ENCODE assay signal across 8 cellular contexts in genomic region chr21:37006521-37007291, GRCh38. TPM values are rescaled to one million over a fixed set of nuclear protein-coding genes. Genes with fewer than 3 reads are reported as not detected.
A peak's percentile ranks its signal among the peaks of the same experiment; 100 is the strongest.
DNase-seq lines count a peak whose midpoint lies in the region; ATAC-seq and TF ChIP-seq lines count a peak whose summit lies in the region.

TSS of gene RIPPLY3 (plus strand) at chr21:37006702. CDS start at chr21:37006773, 71 bp downstream.

- 1 to 6% (median 3%) methylated on average over 38 to 85 of the region's 85 CpGs for WGBS in ovary, 3 donors

- H3K36me3 ChIP-seq in A673 (ENCODE audit: insufficient read depth, low read length, poor library complexity, severe bottlenecking) (no peaks in the 10 kb centered on the region), ovary (no peaks in the 10 kb centered on the region)

- H3K27me3 ChIP-seq in A673 (replicated peaks; ENCODE audit: insufficient read depth, low read depth, low read length, poor library complexity), result no peaks in the 10 kb centered on the region
- no peaks in the 10 kb centered on the region for H3K27me3 ChIP-seq in ovary

- H3K4me3 ChIP-seq in A673 (ENCODE audit: low read depth, low read length, poor library complexity, severe bottlenecking) (peak within 1 kb of the TSS; percentile 66), ovary (peak within 1 kb of the TSS; percentile 35)

- no TSS peak for BruUV-seq in A673 (replicated peaks; lab: Mats Ljungman, UMichigan)

- DNase-seq in A673 (ENCODE audit: low spot score) (peak; percentile 65), GM13977 (ENCODE audit: low spot score) (peak; percentile 54), WTC11 (ENCODE audit: low spot score) (peak; percentile 59), fibroblast of gingiva (ENCODE audit: low read depth) (peak; percentile 5), ovary (no peak), OCI-M1 (lab: John Stamatoyannopoulos, UW) (no peak)
- no peak for DNase-seq in central memory CD4-positive, alpha-beta T cell

- TF ChIP-seq CTCF in A673 (conservative IDR thresholded peaks at IDR 0.05; ENCODE audit: low read depth, low read length), result no peak
- no peak for TF ChIP-seq CTCF in GM13977 (IDR thresholded peaks at IDR 0.05; ENCODE audit: extremely low read depth, insufficient read depth, missing control alignments)
- no peak for TF ChIP-seq CTCF in WTC11 (IDR thresholded peaks at IDR 0.05)
- TF ChIP-seq CTCF in ovary (IDR thresholded peaks at IDR 0.05), result no peak

- H3K27ac ChIP-seq in A673 (ENCODE audit: low read depth, low read length, poor library complexity, severe bottlenecking) (peak within 1 kb of the TSS; percentile 75), ovary (no peak within 1 kb of the TSS)

- peak within 1 kb of the TSS; percentile 62 for H3K4me3 Mint-ChIP-seq in WTC11

- peaks cover 12% of the 10 kb centered on the region for H3K4me1 Mint-ChIP-seq in WTC11

- no peak for TF ChIP-seq EP300 in ovary (IDR thresholded peaks at IDR 0.05)

- no peaks in the 10 kb centered on the region for H3K36me3 Mint-ChIP-seq in WTC11

- in situ Hi-C loops in GM13977 (cut with MboI; ENCODE audit: low pct_unique_long_range_greater_than_20kb, low sequenced_read_pairs, unreplicated experiment), result no loop called here

- H3K27ac Mint-ChIP-seq in WTC11, result no peak within 1 kb of the TSS

- H3K4me1 ChIP-seq in A673 (ENCODE audit: insufficient read depth, low read length, poor library complexity, severe bottlenecking) (peaks cover 20% of the 10 kb centered on the region), ovary (ENCODE audit: insufficient read depth) (peaks cover 2% of the 10 kb centered on the region)

- H3K9me3 ChIP-seq in A673 (ENCODE audit: low read depth, low read length, poor library complexity, severe bottlenecking) (no peaks in the 10 kb centered on the region), ovary (no peaks in the 10 kb centered on the region)

- H3K9me3 Mint-ChIP-seq in WTC11, result no peaks in the 10 kb centered on the region

- intact Hi-C loops in A673 (cut with micrococcal nuclease; ENCODE audit: unreplicated experiment) (no loop called here), ovary (cut with DNase I) (no loop called here)

- ATAC-seq in WTC11, result peak; percentile 18
- no peak for ATAC-seq in GM19328 (IDR thresholded peaks at IDR 0.05; ENCODE audit: unreplicated experiment)

- H3K27me3 Mint-ChIP-seq in WTC11 (ENCODE audit: low read depth), result peaks cover 68% of the 10 kb centered on the region

- POLR2A ChIA-PET in A673 (lab: Charles Lee; ENCODE audit: low non-redundant PET), result no interaction called here
- POLR2A ChIA-PET in WTC11 (lab: Charles Lee), result interaction anchor here (1.5 kb wide), 1 partner anchor 16 kb away, joined by 4 read pairs; no protein-coding TSS in a partner anchor

- CTCF ChIA-PET in A673 (lab: Charles Lee) (interaction anchor here (1.6 kb wide), 1 partner anchor 30 kb away, joined by 7 read pairs; no protein-coding TSS in a partner anchor), WTC11 (lab: Charles Lee) (interaction anchor here (0.7 to 3.3 kb wide), 9 partner anchors 9 to 909 kb away, joined by 3 to 35 read pairs (median 4); partner anchors contain the start of gene HLCS)

- TF ChIP-seq POLR2A in ovary (IDR thresholded peaks at IDR 0.05), result no peak

TF ChIP-seq in WTC11, 78 proteins besides CTCF, POLR2A, EP300 and RAD21:
- TF ChIP-seq NFYB (CRISPR knock-in tag; conservative IDR thresholded peaks at IDR 0.05; ENCODE audit: low read depth), result no peak
- no peak for TF ChIP-seq IRF2 (CRISPR knock-in tag; IDR thresholded peaks at IDR 0.05; ENCODE audit: borderline replicate concordance, low read depth)
- no peak for TF ChIP-seq ZNF121 (CRISPR knock-in tag; IDR thresholded peaks at IDR 0.05)
- 0 out of 2 replicates have a peak, but pooled peaks have one; percentile 11 for TF ChIP-seq SP1 (CRISPR knock-in tag; conservative IDR thresholded peaks at IDR 0.05)
- TF ChIP-seq SOX15 (CRISPR knock-in tag; IDR thresholded peaks at IDR 0.05), result no peak
- TF ChIP-seq ZNF281 (CRISPR knock-in tag; IDR thresholded peaks at IDR 0.05), result no peak
- 0 out of 2 replicates have a peak, but pooled peaks have one; percentile 52 for TF ChIP-seq HMGXB4 (CRISPR knock-in tag; IDR thresholded peaks at IDR 0.05)
- no peak for TF ChIP-seq NFATC4 (CRISPR knock-in tag; IDR thresholded peaks at IDR 0.05)
- 0 out of 2 replicates have a peak, but pooled peaks have one; percentile 31 for TF ChIP-seq KAT7 (CRISPR knock-in tag; IDR thresholded peaks at IDR 0.05; ENCODE audit: borderline replicate concordance)

RNA-seq across cellular contexts. Expression of gene RIPPLY3, which starts in this region (rescaled TPM):
- total RNA-seq in A673 (2021) (5.0 and 6.2 TPM in 2 replicates), WTC11 (2021) (2.0 to 3.5 TPM (median 2.3 TPM) in 3 replicates), ovary (not detected)
- not detected for polyA plus RNA-seq in ovary

Comparison
In these comparisons a context has a peak if more than half of its experiments do, and no peak if none do; other contexts are left out.
1. DNase-seq: peak in A673 (single experiment), GM13977 (single experiment), WTC11 (single experiment) and fibroblast of gingiva (single experiment); none in ovary (0 of 5), OCI-M1 (single experiment) and central memory CD4-positive, alpha-beta T cell (single experiment).